ENCODE assay signal across 8 cellular contexts in genomic region chr12:62813031-62813829, GRCh38.
DNase-seq lines count a peak whose midpoint lies in the region; ATAC-seq and TF ChIP-seq lines count a peak whose summit lies in the region.

No MANE protein-coding gene starts in this region.

- no peaks in the 10 kb centered on the region for H3K27me3 ChIP-seq in WERI-Rb-1 (ENCODE audit: insufficient read depth, low read depth, severe bottlenecking)
- H3K27me3 ChIP-seq in lower lobe of right lung (ENCODE audit: low read depth) = no peaks in the 10 kb centered on the region

- no peaks in the 10 kb centered on the region for H3K9me3 ChIP-seq in WERI-Rb-1 (ENCODE audit: severe bottlenecking)
- no peaks in the 10 kb centered on the region for H3K9me3 ChIP-seq in lower lobe of right lung

- H3K4me1 ChIP-seq in lower lobe of right lung = peaks cover 9% of the 10 kb centered on the region

- TF ChIP-seq CTCF in AG09319 (IDR thresholded peaks at IDR 0.05; ENCODE audit: low read depth, low read length) (peak; percentile 84), WERI-Rb-1 (IDR thresholded peaks at IDR 0.05; ENCODE audit: low read depth, low read length) (peak; percentile 14; the same call in 1 of the 2 replicates), lower lobe of right lung (IDR thresholded peaks at IDR 0.05) (peak; percentile 73)

- ATAC-seq in GM18861 (IDR thresholded peaks at IDR 0.05; ENCODE audit: unreplicated experiment) (peak; percentile 69), lower lobe of right lung (peak; percentile 85 to 90)

- H3K4me3 ChIP-seq in WERI-Rb-1 (ENCODE audit: low read depth, low read length) (no peak overlapping the region), lower lobe of right lung (peak overlapping the region; percentile 7)

- 0 out of 2 replicates have a peak, but pooled peaks cover 3% of the 10 kb centered on the region for H3K36me3 ChIP-seq in WERI-Rb-1
- H3K36me3 ChIP-seq in lower lobe of right lung = no peaks in the 10 kb centered on the region

- intact Hi-C loops in lower lobe of right lung (cut with DNase I) = no loop called here

- DNase-seq in AG09319 (ENCODE audit: extremely low read depth, low read depth) = peak; percentile 44
- DNase-seq in HuH-7 (ENCODE audit: low spot score) = peak; percentile 58
- no peak for DNase-seq in WERI-Rb-1
- DNase-seq in dermis blood vessel endothelial cell = peak; percentile 83
- DNase-seq in lower lobe of right lung = peak; percentile 80
- peak; percentile 4 for DNase-seq in stimulated activated CD8-positive, alpha-beta memory T cell treated with anti-CD3 and anti-CD28 coated beads, Interleukin-4, amount 100 ng/mL, for 24 hours (ENCODE audit: low read depth)
- no peak for DNase-seq in NCI-H1694 treated with DMSO at 0.1 percent for 48 hours (lab: John Stamatoyannopoulos, UW)

- no peak overlapping the region for H3K27ac ChIP-seq in WERI-Rb-1
- no peak overlapping the region for H3K27ac ChIP-seq in lower lobe of right lung

Comparison
In these comparisons a context has a peak if more than half of its experiments do, and no peak if none do; other contexts are left out.
1. DNase-seq: peak in AG09319 (single experiment), HuH-7 (single experiment), dermis blood vessel endothelial cell (single experiment), lower lobe of right lung (single experiment) and stimulated activated CD8-positive, alpha-beta memory T cell treated with anti-CD3 and anti-CD28 coated beads, Interleukin-4, amount 100 ng/mL, for 24 hours (single experiment); none in WERI-Rb-1 (single experiment) and NCI-H1694 treated with DMSO at 0.1 percent for 48 hours (single experiment).
2. CTCF ChIP-seq: peak in every context shown above with its lines; median percentile 84 in AG09319; 73 in lower lobe of right lung; 14 in WERI-Rb-1.